ENCODE assay signal across 36 cellular contexts in genomic region chr5:106368021-106368420, GRCh38.
"Had no signal": no experiment of that assay in that cellular context is flagged by ENCODE, and none has a peak within 500 bp of the region (broad histone marks: within the 10 kb centered on the region; RNA-seq: fewer than 3 reads in every experiment).

No MANE protein-coding gene starts in this region.

- H3K4me3 ChIP-seq: adrenal gland, body of pancreas, breast epithelium, cardiac muscle cell had no signal

- DNase-seq: activated B cell treated with CpG ODN at 0.5 μM for 24 hours; activated CD4-positive, alpha-beta memory T cell treated with anti-CD3 and anti-CD28 coated beads for 36 hours; activated CD4-positive, alpha-beta T cell treated with anti-CD3 and anti-CD28 coated beads for 4 hours; activated CD4-positive, alpha-beta T cell treated with anti-CD3 and anti-CD28 coated beads, Interleukin-2, amount 10 ng/mL, durations not matched to agents 24 days and 14 days; activated CD4-positive, alpha-beta T cell treated with anti-CD3 and anti-CD28 coated beads, Interleukin-2, amount 50 U/mL, for 1 hour; activated CD4-positive, alpha-beta T cell treated with anti-CD3 and anti-CD28 coated beads, Interleukin-2, amount 50 U/mL, for 4 hours; activated CD4-positive, CD25-positive, alpha-beta regulatory T cell treated with anti-CD3 and anti-CD28 coated beads, Interleukin-2, amount 50 U/mL, for 72 hours; activated CD8-positive, alpha-beta memory T cell treated with anti-CD3 and anti-CD28 coated beads, Interleukin-2, amount 50 U/mL, for 4 hours; activated CD8-positive, alpha-beta T cell treated with anti-CD3 and anti-CD28 coated beads for 36 hours; activated effector memory CD4-positive, alpha-beta T cell treated with anti-CD3 and anti-CD28 coated beads, Interleukin-2, amount 50 U/mL, for 16 hours; activated gamma-delta T cell treated with Interleukin-2 at 50 U/mL for 16 hours; activated naive CD4-positive, alpha-beta T cell; activated naive CD4-positive, alpha-beta T cell treated with anti-CD3 and anti-CD28 coated beads for 36 hours; activated naive CD4-positive, alpha-beta T cell treated with anti-CD3 and anti-CD28 coated beads, Interleukin-2, amount 50 U/mL, for 16 hours; activated naive CD8-positive, alpha-beta T cell treated with anti-CD3 and anti-CD28 coated beads for 36 hours; activated T-cell treated with anti-CD3 and anti-CD28 coated beads for 4 hours; activated T-cell treated with anti-CD3 and anti-CD28 coated beads, Interleukin-2, amount 50 U/mL, for 1 hour; activated T-cell treated with anti-CD3 and anti-CD28 coated beads, Interleukin-2, amount 50 U/mL, for 4 hours; activated T-cell treated with anti-CD3 and anti-CD28 coated beads, Interleukin-2, amount 50 U/mL, for 72 hours; adrenal gland; amniotic stem cell; aorta; body of pancreas; brain microvascular endothelial cell; caudate nucleus; cerebellar nuclear complex; T-helper 1 cell; T-helper 2 cell; T-helper 9 cell had no signal

- FAIRE-seq: astrocyte, TTC549 had no signal

- H3K9me3 ChIP-seq: adrenal gland, body of pancreas had no signal

- H3K27ac ChIP-seq: adrenal gland, body of pancreas, brain microvascular endothelial cell, breast epithelium, cardiac muscle cell, VCaP had no signal

- ATAC-seq: activated CD8-positive, alpha-beta T cell treated with anti-CD3 and anti-CD28 coated beads for 36 hours; activated naive CD4-positive, alpha-beta T cell treated with anti-CD3 and anti-CD28 coated beads, Interleukin-2, amount 50 U/mL, for 72 hours; activated T-cell treated with anti-CD3 and anti-CD28 coated beads, Interleukin-2, amount 50 U/mL, for 4 hours; activated T-cell treated with anti-CD3 and anti-CD28 coated beads, Interleukin-2, amount 50 U/mL, for 72 hours; activated T-helper 17 cell treated with anti-CD3 and anti-CD28 coated beads, Interleukin-2, amount 50 U/mL, for 72 hours; body of pancreas had no signal

- H3K4me1 ChIP-seq: adrenal gland, body of pancreas, breast epithelium had no signal

- H3K27me3 ChIP-seq: adrenal gland, body of pancreas, brain microvascular endothelial cell, breast epithelium, cardiac muscle cell had no signal

- H3K36me3 ChIP-seq: adrenal gland, brain microvascular endothelial cell, breast epithelium, cardiac muscle cell had no signal
